In the genomic region with DNA sequence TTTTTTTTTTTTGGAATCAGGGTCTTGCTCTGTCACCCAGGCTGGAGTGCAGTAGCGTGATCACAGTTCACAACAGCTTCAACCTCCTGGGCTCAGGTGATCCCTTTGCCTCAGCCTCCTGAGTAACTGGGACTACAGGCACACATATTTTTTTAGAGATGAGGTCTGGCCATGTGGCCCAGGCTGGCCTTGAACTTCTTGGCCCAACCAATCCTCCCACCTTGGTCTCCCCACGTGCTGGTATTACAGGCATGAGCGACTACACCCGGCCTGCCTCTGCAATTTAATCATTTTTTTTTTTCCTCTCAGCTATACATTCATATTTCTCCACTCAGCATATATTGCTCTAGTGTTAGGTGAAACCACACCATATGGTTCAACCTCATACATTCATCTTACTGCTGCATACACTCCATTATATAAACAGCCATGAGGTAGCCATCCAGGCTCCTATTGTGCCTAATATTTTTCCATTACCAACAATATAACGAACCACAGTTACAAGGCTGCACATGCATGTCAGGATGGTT, we compare ENCODE assay signal across 17 cellular contexts.
"Had no signal": no experiment of that assay in that cellular context is flagged by ENCODE, and none has a peak within 500 bp of the region (broad histone marks: within the 10 kb centered on the region; RNA-seq: fewer than 3 reads in every experiment).

No MANE protein-coding gene starts in this region.

- H3K9ac ChIP-seq: parathyroid adenoma had no signal

- H3K9me3 ChIP-seq: left lung, mucosa of descending colon, tibial nerve, uterus had no signal

- H3K4me1 ChIP-seq: uterus had no signal

- H3K27me3 ChIP-seq: cardiac muscle cell, left lung, tibial nerve, uterus had no signal

- H3K4me3 ChIP-seq: cardiac muscle cell, left lung, mucosa of descending colon, tibial nerve, uterus had no signal

- FAIRE-seq: keratinocyte had no signal

- H3K27me3 Mint-ChIP-seq: naive thymus-derived CD8-positive, alpha-beta T cell had no signal

- H3K9me3 Mint-ChIP-seq: naive thymus-derived CD8-positive, alpha-beta T cell had no signal

- H3K36me3 ChIP-seq: cardiac muscle cell, left lung, tibial nerve, uterus had no signal

- H2AFZ ChIP-seq: parathyroid adenoma had no signal

- ATAC-seq: naive thymus-derived CD8-positive, alpha-beta T cell had no signal

- H3K27ac ChIP-seq: cardiac muscle cell, left lung, parathyroid adenoma, uterus had no signal

- DNase-seq: activated CD4-positive, alpha-beta T cell treated with anti-CD3 and anti-CD28 coated beads for 1 hour; activated CD4-positive, alpha-beta T cell treated with anti-CD3 and anti-CD28 coated beads, Interleukin-2, amount 50 U/mL, for 4 hours; activated effector memory CD4-positive, alpha-beta T cell treated with Interleukin-2 at 50 U/mL for 16 hours; activated naive CD4-positive, alpha-beta T cell treated with anti-CD3 and anti-CD28 coated beads, Interleukin-2, amount 50 U/mL, for 16 hours; activated T-cell treated with anti-CD3 and anti-CD28 coated beads, Interleukin-2, amount 50 U/mL, for 1 hour; mucosa of descending colon; naive thymus-derived CD8-positive, alpha-beta T cell; retina; stimulated activated CD4-positive, alpha-beta T cell treated with anti-CD3 and anti-CD28 coated beads, Interleukin-4, amount 100 ng/mL, for 1 hour; stimulated activated naive CD4-positive, alpha-beta T cell treated with Interleukin-2 at 50 U/mL for 16 hours; T-helper 9 cell; uterus had no signal
